17 cellular contexts compared by ENCODE assay signal in genomic region chr3:161217496-161217895, GRCh38. TPM values are rescaled to one million over a fixed set of nuclear protein-coding genes. Genes with fewer than 3 reads are reported as not detected.
DNase-seq lines count a peak whose midpoint lies in the region; ATAC-seq, FAIRE-seq and TF ChIP-seq lines count a peak whose summit lies in the region.
"Had no signal": no experiment of that assay in that cellular context is flagged by ENCODE, and none has a peak within 500 bp of the region (broad histone marks: within the 10 kb centered on the region; RNA-seq: fewer than 3 reads in every experiment).

No MANE protein-coding gene starts in this region.

- H3K4ac ChIP-seq in mesendoderm (ENCODE audit: low read depth, low read length) = no peak overlapping the region

- no peak overlapping the region for H4K5ac ChIP-seq in mesendoderm (ENCODE audit: low read length)

- H2AFZ ChIP-seq in K562 (ENCODE audit: low read depth, low read length) = peak overlapping the region; percentile 63; the same call in 1 of the 2 replicates

- no peak overlapping the region for H2BK15ac ChIP-seq in mesendoderm (replicated peaks; ENCODE audit: low read depth)

- H3K36me3 ChIP-seq in K562 (ENCODE audit: control insufficient read depth, insufficient read depth, low read length) (no peaks in the 10 kb centered on the region; the same call in 2 of the 3 replicates), mesendoderm (ENCODE audit: control insufficient read depth, insufficient read depth, low read length) (no peaks in the 10 kb centered on the region), kidney (ENCODE audit: control insufficient read depth in 1 of 2, insufficient read depth in 2 of 2, low read length in 2 of 2) (no peaks in the 10 kb centered on the region)
- H3K36me3 ChIP-seq: thoracic aorta had no signal

- no peak for TF ChIP-seq CTCF in K562 (IDR thresholded peaks at IDR 0.05 in 2 of 3, conservative IDR thresholded peaks at IDR 0.05 in 1 of 3; ENCODE audit: insufficient read depth in 2 of 3, low read depth in 1 of 3, low read length in 3 of 3)
- TF ChIP-seq CTCF in kidney (IDR thresholded peaks at IDR 0.05; ENCODE audit: borderline replicate concordance, extremely low read depth, insufficient read depth) = no peak

- no peak overlapping the region for H3K9ac ChIP-seq in K562 (ENCODE audit: insufficient read depth in 1 of 2, low read depth in 2 of 2, low read length in 2 of 2)
- H3K9ac ChIP-seq in mesendoderm (ENCODE audit: low read length) = no peak overlapping the region
- no peak overlapping the region for H3K9ac ChIP-seq in kidney (ENCODE audit: low read length in 2 of 2)

- in situ Hi-C loops in K562 (cut with MboI) = no loop called here

- ATAC-seq in K562 (no peak), HG03378 (IDR thresholded peaks at IDR 0.05; ENCODE audit: unreplicated experiment) (no peak)
- ATAC-seq: sciatic nerve, SK-N-SH treated with all-trans-retinoic acid at 6 μM for 48 hours had no signal

- no peak for TF ChIP-seq RAD21 in K562 (CRISPR knock-in tag; conservative IDR thresholded peaks at IDR 0.05 in 1 of 2, IDR thresholded peaks at IDR 0.05 in 1 of 2)

- H4K20me1 ChIP-seq in K562 (replicated peaks; ENCODE audit: control insufficient read depth, insufficient read depth, low read length) = no peaks in the 10 kb centered on the region

- H3K4me2 ChIP-seq in K562 (ENCODE audit: insufficient read depth, low read length) = no peak overlapping the region
- H3K4me2 ChIP-seq in mesendoderm (ENCODE audit: low read length) = no peak overlapping the region

- DNase-seq in ELR (ENCODE audit: low read depth) (peak; percentile 71), HTR-8/SVneo (ENCODE audit: insufficient read length, low spot score) (peak; percentile 20), K562 (ENCODE audit: extremely low read depth in 1 of 4, low spot score in 3 of 4) (peak in 1 of 4 experiments; percentile 13), mesendoderm (peak; percentile 19), kidney (no peak), NCI-H187 treated with DMSO at 0.1 percent for 48 hours (lab: John Stamatoyannopoulos, UW) (no peak)
- DNase-seq: activated CD4-positive, alpha-beta T cell treated with anti-CD3 and anti-CD28 coated beads, Interleukin-2, amount 50 U/mL, for 48 hours; Karpas-422; NCI-H1930; NCI-H510A treated with DMSO at 0.1 percent for 48 hours; stimulated activated CD4-positive, alpha-beta T cell treated with anti-CD3 and anti-CD28 coated beads, Interleukin-4, amount 100 ng/mL, for 24 hours had no signal

- no peak overlapping the region for H3K56ac ChIP-seq in mesendoderm (ENCODE audit: low read length)

- no peak for TF ChIP-seq POLR2A in K562 (conservative IDR thresholded peaks at IDR 0.05)

- peak; percentile 33 for FAIRE-seq in HTR-8/SVneo (lab: Jason Lieb, UNC)
- no peak for FAIRE-seq in K562 (lab: Jason Lieb, UNC)
- no peak for FAIRE-seq in kidney (lab: Jason Lieb, UNC)
- FAIRE-seq: GM12892 had no signal

- H4K8ac ChIP-seq in mesendoderm (ENCODE audit: low read depth, low read length) = no peak overlapping the region

- H3K9me1 ChIP-seq in K562 (ENCODE audit: control insufficient read depth, insufficient read depth, low read length) = no peaks in the 10 kb centered on the region

- POLR2A ChIA-PET in K562 (lab: Yijun Ruan, JAX) = interaction anchor here (0.6 kb wide), 1 partner anchor 651 kb away, joined by 5 read pairs; no protein-coding TSS in a partner anchor

- H3K4me3 ChIP-seq in K562 = no peak overlapping the region
- H3K4me3 ChIP-seq in mesendoderm (ENCODE audit: low read length) = no peak overlapping the region
- H3K4me3 ChIP-seq in kidney (ENCODE audit: low read length in 2 of 2) = no peak overlapping the region
- H3K4me3 ChIP-seq: thoracic aorta had no signal

- H3K23ac ChIP-seq in mesendoderm (ENCODE audit: low read length) = no peak overlapping the region

- WGBS in K562 (ENCODE audit: insufficient coverage, low coverage, missing lambda C conversion rate) = 13% methylated on average over 5 of the region's 5 CpGs
- WGBS in mesendoderm (ENCODE audit: extremely low coverage, insufficient coverage, low lambda C conversion rate) = no CpG with 5 or more reads among the region's 5 CpGs

- peaks cover 14% of the 10 kb centered on the region for H3K79me2 ChIP-seq in K562 (ENCODE audit: control insufficient read depth, insufficient read depth, low read length)
- H3K79me2 ChIP-seq in mesendoderm (ENCODE audit: control insufficient read depth, insufficient read depth, low read length) = peaks cover 9% of the 10 kb centered on the region

- H3K27me3 ChIP-seq in K562 (ENCODE audit: control insufficient read depth in 2 of 2, insufficient read depth in 2 of 2, low read length in 2 of 2) (no peaks in the 10 kb centered on the region; a peak in 1 of 5 replicates), mesendoderm (ENCODE audit: insufficient read depth, low read length, poor library complexity) (no peaks in the 10 kb centered on the region)

- H3K27ac ChIP-seq in K562 (ENCODE audit: extremely low read depth, low read depth, low read length) (no peak overlapping the region), mesendoderm (ENCODE audit: low read depth, low read length) (no peak overlapping the region), kidney (ENCODE audit: low read depth in 2 of 2, low read length in 2 of 2) (no peak overlapping the region)
- H3K27ac ChIP-seq: C4-2B, thoracic aorta had no signal

- no peak overlapping the region for H2AK5ac ChIP-seq in mesendoderm (ENCODE audit: low read length)

- no peaks in the 10 kb centered on the region for H3K79me1 ChIP-seq in mesendoderm (ENCODE audit: low read length)

- intact Hi-C loops in K562 (cut with micrococcal nuclease) (no loop called here), kidney (cut with DNase I) (no loop called here)

- H3K4me1 ChIP-seq in K562 (replicated peaks in 1 of 2; ENCODE audit: control insufficient read depth in 2 of 2, insufficient read depth in 2 of 2, low read length in 2 of 2) = no peaks in the 10 kb centered on the region; a peak in 2 of 5 replicates
- no peaks in the 10 kb centered on the region for H3K4me1 ChIP-seq in mesendoderm (ENCODE audit: control insufficient read depth, low read depth, low read length)
- H3K4me1 ChIP-seq in kidney (ENCODE audit: control insufficient read depth in 1 of 2, insufficient read depth in 1 of 2, low read depth in 1 of 2, low read length in 2 of 2) = no peaks in the 10 kb centered on the region

- CTCF ChIA-PET in K562 (lab: Yijun Ruan, JAX; ENCODE audit: low intra/inter-chr PET ratio) = no interaction called here

- H2BK5ac ChIP-seq in mesendoderm (ENCODE audit: low read length) = no peak overlapping the region

- no peak for TF ChIP-seq EP300 in K562 (IDR thresholded peaks at IDR 0.05; ENCODE audit: low read length)

- no TSS peak for BruUV-seq in K562 (replicated peaks; lab: Mats Ljungman, UMichigan)

- H3K9me3 ChIP-seq in K562 (replicated peaks; ENCODE audit: control insufficient read depth, insufficient read depth, low read depth, low read length) (no peaks in the 10 kb centered on the region), kidney (ENCODE audit: control insufficient read depth in 1 of 2, low read length in 2 of 2) (no peaks in the 10 kb centered on the region)
- H3K9me3 ChIP-seq: thoracic aorta had no signal

- H2BK120ac ChIP-seq in mesendoderm (ENCODE audit: low read depth, low read length) = no peak overlapping the region

- no peak overlapping the region for H3K18ac ChIP-seq in mesendoderm (ENCODE audit: low read length)

TF ChIP-seq in K562, 482 proteins besides CTCF, POLR2A, EP300 and RAD21 (continues in another document):
- TF ChIP-seq RFX7 (CRISPR knock-in tag; IDR thresholded peaks at IDR 0.05) (no peak), PHTF2 (CRISPR knock-in tag; IDR thresholded peaks at IDR 0.05) (no peak), RNF219 (CRISPR knock-in tag; IDR thresholded peaks at IDR 0.05) (no peak), KAT8 (IDR thresholded peaks at IDR 0.05; ENCODE audit: low read depth) (no peak), ZNF707 (CRISPR knock-in tag; conservative IDR thresholded peaks at IDR 0.05) (no peak), FOXJ3 (CRISPR knock-in tag; IDR thresholded peaks at IDR 0.05) (no peak)

RNA-seq across cellular contexts. Expression of gene NMD3, which starts 3.6 kb away (rescaled TPM):
- total RNA-seq in K562 (2011; cell fraction: chromatin; rRNA removed; ENCODE audit: low replicate concordance) = 58.4 and 103 TPM in 2 replicates
- total RNA-seq in K562 (2011; cell fraction: nucleolus; rRNA removed) = 37.9 and 41.5 TPM in 2 replicates
- 45.5 and 54.7 TPM in 2 replicates for total RNA-seq in K562 (2011; cell fraction: nucleoplasm; rRNA removed)
- 60.3 and 63.5 TPM in 2 replicates for total RNA-seq in K562 (2014; rRNA removed)
- 121 and 133 TPM in 2 replicates for total RNA-seq in K562 (2014; rRNA removed; fragmentation: Illumina TruSeq; extraction: Trizol)
- 69.0 and 77.0 TPM in 2 replicates for total RNA-seq in K562 (2015; rRNA removed; fragmentation: Illumina TruSeq; extraction: Trizol)
- total RNA-seq in K562 (2021) = 105 and 111 TPM in 2 replicates
- polyA plus RNA-seq in K562 (2011; rRNA removed) = 107 and 129 TPM in 2 replicates
- polyA plus RNA-seq in K562 (2011; cell fraction: cytosol; rRNA removed) = 25.1 and 41.6 TPM in 2 replicates
- 39.7 and 55.4 TPM in 2 replicates for polyA plus RNA-seq in K562 (2011; cell fraction: nucleus; rRNA removed)
- polyA plus RNA-seq in K562 (2012) = 73.3 and 75.3 TPM in 2 replicates
- polyA plus RNA-seq in K562 (2014; fragmentation: Illumina TruSeq; extraction: Trizol) = 96.9 and 100 TPM in 2 replicates
- polyA plus RNA-seq in K562 (2014; fragmentation: Nextera tagmentation; extraction: Ambion mirVana) = 100 to 1,000 TPM; 147 to 178 TPM
- polyA plus RNA-seq in K562 (2014; rRNA removed) = 63.6 and 73.9 TPM in 2 replicates
- polyA minus RNA-seq in K562 (2011; rRNA and poly(A)+ RNA removed) = 248 and 292 TPM in 2 replicates
- polyA minus RNA-seq in K562 (2011; cell fraction: cytosol; rRNA and poly(A)+ RNA removed) = 69.3 and 87.1 TPM in 2 replicates
- polyA minus RNA-seq in K562 (2011; cell fraction: nucleus; rRNA and poly(A)+ RNA removed) = 50.4 and 91.6 TPM in 2 replicates
- polyA plus RNA-seq in mesendoderm (2013, experiment 1 of 2) = 45.6 TPM
- 46.3 TPM for polyA plus RNA-seq in mesendoderm (2013, experiment 2 of 2)
- 55.5 TPM for total RNA-seq in kidney
- polyA plus RNA-seq in kidney (ENCODE audit: insufficient read depth, low read depth, low replicate concordance) = 24.2 TPM

Comparison
In these comparisons a context has a peak if more than half of its experiments do, and no peak if none do; other contexts are left out.
1. DNase-seq: peak in ELR (single experiment), HTR-8/SVneo (single experiment) and mesendoderm (single experiment); none in kidney (single experiment) and NCI-H187 treated with DMSO at 0.1 percent for 48 hours (single experiment).